Comparison of ENCODE assay signal across 11 cellular contexts in the genomic region with DNA sequence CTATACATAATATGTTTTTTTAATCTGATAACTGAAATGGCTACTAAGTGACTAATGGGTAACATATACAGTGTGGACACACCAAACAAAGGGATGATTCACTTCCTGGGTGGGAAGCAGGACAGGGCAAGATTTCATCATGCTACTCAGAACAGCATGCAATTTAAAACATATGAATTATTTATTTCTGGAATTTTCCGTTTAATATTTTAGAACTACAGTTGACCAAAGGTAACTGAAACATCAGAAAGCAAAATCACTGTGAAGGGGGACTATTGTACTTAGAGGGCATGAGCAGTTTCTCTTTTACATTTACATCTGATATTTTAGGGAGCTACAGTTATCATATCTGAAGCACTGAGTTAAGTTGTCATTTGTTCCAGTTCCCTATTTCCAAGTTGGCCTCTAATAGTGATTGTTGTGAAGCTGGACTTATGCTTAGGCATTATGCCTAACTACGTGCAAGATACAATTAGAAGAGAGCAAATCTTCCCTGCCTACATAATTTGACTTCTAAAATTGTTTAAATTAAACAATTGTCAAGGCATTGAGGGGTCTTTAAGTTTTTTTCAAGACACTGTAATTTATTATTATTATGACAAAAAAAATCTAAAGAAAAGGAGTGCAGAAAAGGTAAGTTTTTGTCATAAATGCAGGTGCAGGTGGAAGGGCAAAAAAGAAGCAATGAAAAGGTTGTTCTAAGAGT. TPM values are rescaled to one million over a fixed set of nuclear protein-coding genes. Genes with fewer than 3 reads are reported as not detected.
DNase-seq lines count a peak whose midpoint lies in the region; ATAC-seq and TF ChIP-seq lines count a peak whose summit lies in the region.
"Had no signal": no experiment of that assay in that cellular context is flagged by ENCODE, and none has a peak within 500 bp of the region (broad histone marks: within the 10 kb centered on the region; RNA-seq: fewer than 3 reads in every experiment).

No MANE protein-coding gene starts in this region.

- intact Hi-C loops in Caco-2 (cut with micrococcal nuclease; ENCODE audit: unreplicated experiment), result no loop called here

- TF ChIP-seq CTCF in Caco-2 (IDR thresholded peaks at IDR 0.05; ENCODE audit: insufficient read depth in 1 of 2, low read depth in 1 of 2, low read length in 1 of 2, severe bottlenecking in 1 of 2, unreplicated experiment in 1 of 2) (no peak), chondrocyte (IDR thresholded peaks at IDR 0.05) (no peak), osteoblast (IDR thresholded peaks at IDR 0.05; ENCODE audit: extremely low read depth, low read depth, low read length) (no peak)

- no peaks in the 10 kb centered on the region for H3K9me3 ChIP-seq in Caco-2
- no peaks in the 10 kb centered on the region for H3K9me3 ChIP-seq in osteoblast (ENCODE audit: low read depth, low read length)

- no peaks in the 10 kb centered on the region for H3K79me2 ChIP-seq in osteoblast (ENCODE audit: insufficient read depth, low read length)

- H4K20me1 ChIP-seq in osteoblast (ENCODE audit: insufficient read depth, low read length), result no peaks in the 10 kb centered on the region

- no peaks in the 10 kb centered on the region; the same call in 1 of the 2 replicates for H3K36me3 ChIP-seq in Caco-2 (ENCODE audit: control insufficient read depth, insufficient read depth, low read length)
- no peaks in the 10 kb centered on the region for H3K36me3 ChIP-seq in osteoblast (ENCODE audit: insufficient read depth, low read length)

- CTCF ChIA-PET in Caco-2 (lab: Charles Lee), result no interaction called here

- no peaks in the 10 kb centered on the region for H3K9me3 Mint-ChIP-seq in Caco-2 (ENCODE audit: unreplicated experiment)
- no peaks in the 10 kb centered on the region for H3K9me3 Mint-ChIP-seq in chondrocyte (ENCODE audit: low read depth)
- H3K9me3 Mint-ChIP-seq: naive B cell had no signal

- H3K27me3 Mint-ChIP-seq in Caco-2 (ENCODE audit: insufficient read depth, unreplicated experiment) (no peaks in the 10 kb centered on the region), chondrocyte (ENCODE audit: low read depth) (no peaks in the 10 kb centered on the region)
- H3K27me3 Mint-ChIP-seq: naive B cell had no signal

- H3K27me3 ChIP-seq in Caco-2 (replicated peaks; ENCODE audit: control insufficient read depth, insufficient read depth, low read length) (no peaks in the 10 kb centered on the region), osteoblast (ENCODE audit: insufficient read depth, low read length) (no peaks in the 10 kb centered on the region)

- H3K27ac Mint-ChIP-seq in Caco-2 (ENCODE audit: unreplicated experiment), result peak overlapping the region; percentile 27
- peak overlapping the region; percentile 55 for H3K27ac Mint-ChIP-seq in chondrocyte (ENCODE audit: unreplicated experiment)
- H3K27ac Mint-ChIP-seq: naive B cell had no signal

- no peaks in the 10 kb centered on the region for H3K36me3 Mint-ChIP-seq in Caco-2 (ENCODE audit: insufficient read depth, unreplicated experiment)
- no peaks in the 10 kb centered on the region for H3K36me3 Mint-ChIP-seq in chondrocyte (ENCODE audit: low read depth)
- H3K36me3 Mint-ChIP-seq: naive B cell had no signal

- ATAC-seq in HG03025 (IDR thresholded peaks at IDR 0.05; ENCODE audit: low FRiP score, unreplicated experiment), result no peak

- DNase-seq in Caco-2 (no peak), NCI-H226 (peak; percentile 82), chondrocyte (ENCODE audit: low spot score) (no peak), osteoblast (ENCODE audit: insufficient read length, low spot score, missing footprints) (no peak), NCI-H446 treated with DMSO at 0.1 percent for 48 hours (lab: John Stamatoyannopoulos, UW) (no peak), NCI-H446 (lab: John Stamatoyannopoulos, UW) (no peak), middle frontal gyrus (ENCODE audit: extremely low spot score, low spot score) (no peak)
- DNase-seq: activated T-cell treated with anti-CD3 and anti-CD28 coated beads for 4 hours, erythroblast, naive B cell had no signal

- no peaks in the 10 kb centered on the region for H3K4me1 Mint-ChIP-seq in Caco-2 (ENCODE audit: low read depth, unreplicated experiment)
- peaks cover 10% of the 10 kb centered on the region for H3K4me1 Mint-ChIP-seq in chondrocyte (ENCODE audit: low read depth)

- no peak overlapping the region for H3K4me3 ChIP-seq in Caco-2 (ENCODE audit: low read depth, low read length)
- no peak overlapping the region for H3K4me3 ChIP-seq in osteoblast (ENCODE audit: insufficient read depth, low read length)

- peak overlapping the region; percentile 73 for H3K27ac ChIP-seq in osteoblast (ENCODE audit: low read depth, low read length)

- POLR2A ChIA-PET in Caco-2 (lab: Charles Lee), result no interaction called here

- peak overlapping the region; percentile 50 for H2AFZ ChIP-seq in osteoblast (ENCODE audit: low read length)

- peaks cover 19% of the 10 kb centered on the region for H3K4me1 ChIP-seq in Caco-2
- H3K4me1 ChIP-seq in osteoblast (ENCODE audit: insufficient read depth, low read length), result peaks cover 21% of the 10 kb centered on the region

- BruUV-seq in Caco-2 (replicated peaks; lab: Mats Ljungman, UMichigan), result no TSS peak

- peak overlapping the region; percentile 37 for H3K4me2 ChIP-seq in osteoblast (ENCODE audit: insufficient read depth, low read length)

- H3K4me3 Mint-ChIP-seq in Caco-2 (ENCODE audit: unreplicated experiment), result no peak overlapping the region
- no peak overlapping the region for H3K4me3 Mint-ChIP-seq in chondrocyte (ENCODE audit: unreplicated experiment)
- H3K4me3 Mint-ChIP-seq: naive B cell had no signal

RNA-seq across cellular contexts. Expression of gene ABCA6, which starts 34.3 kb away (rescaled TPM):
- total RNA-seq in Caco-2 (2022) (1.8 and 2.5 TPM in 2 replicates), chondrocyte (0.26 to 0.46 TPM (median 0.30 TPM) in 3 replicates), osteoblast (30.4 and 31.8 TPM in 2 replicates)

RNA-seq across cellular contexts. Expression of gene ABCA10, which starts 52.7 kb away (rescaled TPM):
- total RNA-seq in Caco-2 (2022), result not detected in 2 replicates
- 0.50 to 0.92 TPM (median 0.87 TPM) in 3 replicates for total RNA-seq in chondrocyte
- 0.88 and 1.8 TPM in 2 replicates for total RNA-seq in osteoblast
